ENCODE assay signal across 9 cellular contexts in the genomic region with DNA sequence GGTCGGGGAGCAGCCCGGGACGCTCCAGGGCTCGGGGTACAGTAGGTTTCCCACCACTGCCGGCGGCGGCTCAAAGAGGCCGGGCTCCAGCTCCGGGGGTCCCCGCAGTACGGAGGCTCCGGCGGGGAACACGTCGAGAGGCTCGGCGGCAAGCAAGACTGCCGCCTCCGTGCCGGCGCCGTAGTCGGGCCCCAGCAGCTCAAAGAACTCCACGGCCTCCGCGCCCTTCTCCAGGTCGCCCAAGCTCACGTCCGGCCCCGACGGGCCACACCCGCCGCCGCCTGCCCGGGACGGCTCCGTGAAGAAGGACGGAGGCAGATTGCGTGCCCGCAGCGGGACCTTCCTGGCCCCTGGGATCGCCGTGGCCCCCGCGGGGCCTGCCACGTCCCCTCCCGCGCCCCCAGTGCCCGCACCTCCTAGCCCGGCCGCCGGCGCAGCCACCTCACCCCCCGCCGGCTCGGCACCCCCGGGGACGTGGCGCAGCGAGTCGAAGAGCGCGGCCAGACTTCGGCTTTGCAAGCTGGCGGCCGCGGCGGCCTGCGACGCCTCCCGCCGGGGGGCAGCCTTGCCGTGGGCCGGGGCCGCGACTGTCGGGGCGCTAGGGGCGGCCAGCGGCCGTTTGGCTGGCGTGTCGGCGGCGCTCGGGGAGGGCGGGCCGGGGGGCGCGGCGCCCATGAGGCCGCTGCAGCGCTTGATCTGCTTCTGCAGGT. TPM values are rescaled to one million over a fixed set of nuclear protein-coding genes. Genes with fewer than 3 reads are reported as not detected.
DNase-seq lines count a peak whose midpoint lies in the region; ATAC-seq, FAIRE-seq and TF ChIP-seq lines count a peak whose summit lies in the region.
"Had no signal": no experiment of that assay in that cellular context is flagged by ENCODE, and none has a peak within 500 bp of the region (broad histone marks: within the 10 kb centered on the region; RNA-seq: fewer than 3 reads in every experiment).

No MANE protein-coding gene starts in this region.

- H3K27me3 ChIP-seq in upper lobe of right lung, result peaks cover 66% of the 10 kb centered on the region

- no peaks in the 10 kb centered on the region for H3K36me3 Mint-ChIP-seq in memory B cell

- H3K4me3 ChIP-seq in coronary artery, result peak overlapping the region; percentile 73
- H3K4me3 ChIP-seq in upper lobe of right lung, result peak overlapping the region; percentile 50

- H3K4me1 ChIP-seq in upper lobe of right lung, result no peaks in the 10 kb centered on the region

- no peak for TF ChIP-seq CTCF in coronary artery (IDR thresholded peaks at IDR 0.05)
- TF ChIP-seq CTCF in upper lobe of right lung (IDR thresholded peaks at IDR 0.05), result no peak

- H3K36me3 ChIP-seq in upper lobe of right lung, result no peaks in the 10 kb centered on the region

- H3K9me3 Mint-ChIP-seq in memory B cell, result no peaks in the 10 kb centered on the region

- H3K4me1 Mint-ChIP-seq in memory B cell, result no peaks in the 10 kb centered on the region

- ATAC-seq in memory B cell (ENCODE audit: low read depth), result peak; percentile 18
- ATAC-seq in upper lobe of right lung, result peak; percentile 16
- ATAC-seq in HG03025 (IDR thresholded peaks at IDR 0.05; ENCODE audit: low FRiP score, unreplicated experiment), result no peak

- H3K27ac Mint-ChIP-seq in memory B cell, result no peak overlapping the region

- DNase-seq in GM12892 (ENCODE audit: insufficient read length) (peak; percentile 9), NCI-H1105 treated with DMSO at 0.1 percent for 48 hours (lab: John Stamatoyannopoulos, UW) (peak; percentile 49), coronary artery (ENCODE audit: low spot score) (no peak), memory B cell (ENCODE audit: low spot score in 2 of 2) (peak; percentile 7 to 28), upper lobe of right lung (peak; percentile 63), DMS79 treated with DMSO at 0.1 percent for 48 hours (lab: John Stamatoyannopoulos, UW) (no peak), DMS153 treated with DMSO at 0.1 percent for 48 hours (lab: John Stamatoyannopoulos, UW; ENCODE audit: unreplicated experiment) (no peak)

- H3K9me3 ChIP-seq in upper lobe of right lung, result no peaks in the 10 kb centered on the region

- H3K27me3 Mint-ChIP-seq in memory B cell, result peaks cover 29% of the 10 kb centered on the region

- TF ChIP-seq POLR2A in GM12892 (IDR thresholded peaks at IDR 0.05; ENCODE audit: low read depth, low read length), result no peak

- no peak for FAIRE-seq in GM12892 (lab: Jason Lieb, UNC)
- FAIRE-seq: colon had no signal

- peak overlapping the region; percentile 67 to 74 for H3K27ac ChIP-seq in coronary artery
- no peak overlapping the region for H3K27ac ChIP-seq in upper lobe of right lung

- intact Hi-C loops in upper lobe of right lung (cut with DNase I), result no loop called here

- peak overlapping the region; percentile 70 for H3K4me3 Mint-ChIP-seq in memory B cell

RNA-seq across cellular contexts. Expression of a gene that starts 0.8 kb away (rescaled TPM):
- polyA plus RNA-seq in GM12892 (2012; ENCODE audit: missing spikeins), result not detected
- 0.12 TPM for total RNA-seq in upper lobe of right lung

Comparison
In these comparisons a context has a peak if more than half of its experiments do, and no peak if none do; other contexts are left out.
1. DNase-seq: peak in GM12892 (single experiment), NCI-H1105 treated with DMSO at 0.1 percent for 48 hours (single experiment), memory B cell (2 of 2) and upper lobe of right lung (single experiment); none in coronary artery (single experiment), DMS79 treated with DMSO at 0.1 percent for 48 hours (single experiment) and DMS153 treated with DMSO at 0.1 percent for 48 hours (single experiment).